Comparison of ENCODE assay signal across 9 cellular contexts in the genomic region with DNA sequence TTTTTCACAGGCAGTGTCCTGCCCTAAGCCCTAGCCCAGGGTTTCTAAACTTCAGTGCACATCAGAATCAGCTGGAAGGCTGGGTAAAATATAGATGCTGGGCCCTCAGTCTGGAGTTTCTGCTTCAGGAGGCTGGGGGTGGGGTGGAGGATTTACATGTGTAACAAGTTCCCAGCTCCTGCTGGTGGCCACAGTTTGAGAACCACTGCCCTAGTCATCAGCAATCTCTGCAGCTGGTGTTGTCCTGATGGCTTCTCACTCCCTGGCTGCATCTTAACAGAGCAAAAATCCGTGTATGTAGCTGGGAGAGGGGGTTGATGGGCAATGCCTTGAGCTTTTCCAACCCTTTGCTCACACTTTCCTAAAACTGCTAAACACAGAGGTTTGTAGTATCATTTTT.
DNase-seq lines count a peak whose midpoint lies in the region; ATAC-seq, FAIRE-seq and TF ChIP-seq lines count a peak whose summit lies in the region.
"Had no signal": no experiment of that assay in that cellular context is flagged by ENCODE, and none has a peak within 500 bp of the region (broad histone marks: within the 10 kb centered on the region; RNA-seq: fewer than 3 reads in every experiment).

No MANE protein-coding gene starts in this region.

- TF ChIP-seq POLR2A in gastrocnemius medialis (IDR thresholded peaks at IDR 0.05) (no peak), GM12891 (IDR thresholded peaks at IDR 0.05; ENCODE audit: low read depth, low read length) (no peak)

- no peak overlapping the region for H3K4me3 ChIP-seq in astrocyte of the cerebellum (ENCODE audit: low read depth, low read length)
- H3K4me3 ChIP-seq in left ventricle myocardium inferior: peak overlapping the region; percentile 48
- H3K4me3 ChIP-seq in gastrocnemius medialis: peak overlapping the region in 2 of 4 donors; percentile 27 to 45

- intact Hi-C loops in left ventricle myocardium inferior (cut with micrococcal nuclease): loop anchor here (5.0 kb wide), 3 partner anchors 118 to 248 kb away; no protein-coding TSS in a partner anchor
- intact Hi-C loops in gastrocnemius medialis (cut with DNase I; ENCODE audit: low total_unique reads): loop anchor here (2.0 to 10.0 kb wide), 4 partner anchors 116 to 1276 kb away; partner anchors contain the start of genes ENTREP1 and SMC5

- H3K36me3 ChIP-seq in left ventricle myocardium inferior (no peaks in the 10 kb centered on the region), gastrocnemius medialis (no peaks in the 10 kb centered on the region)

- H3K27me3 ChIP-seq in left ventricle myocardium inferior (ENCODE audit: low read depth): no peaks in the 10 kb centered on the region
- H3K27me3 ChIP-seq in gastrocnemius medialis: no peaks in the 10 kb centered on the region

- in situ Hi-C loops in astrocyte of the cerebellum (cut with HindIII; ENCODE audit: low sequenced_read_pairs): no loop called here
- in situ Hi-C loops in gastrocnemius medialis (cut with MboI; ENCODE audit: low sequenced_read_pairs in 4 of 4): loop anchor here (5.0 to 25.0 kb wide), 8 partner anchors 118 to 1213 kb away; no protein-coding TSS in a partner anchor

- H3K9me3 ChIP-seq in left ventricle myocardium inferior (replicated peaks) (no peaks in the 10 kb centered on the region), gastrocnemius medialis (no peaks in the 10 kb centered on the region)

- no peak for TF ChIP-seq CTCF in astrocyte of the cerebellum (IDR thresholded peaks at IDR 0.05; ENCODE audit: low read depth, low read length, missing control alignments)
- no peak for TF ChIP-seq CTCF in left ventricle myocardium inferior (IDR thresholded peaks at IDR 0.05; ENCODE audit: borderline replicate concordance)
- no peak for TF ChIP-seq CTCF in gastrocnemius medialis (IDR thresholded peaks at IDR 0.05 in 4 of 5, conservative IDR thresholded peaks at IDR 0.05 in 1 of 5)

- ATAC-seq in gastrocnemius medialis: peak; percentile 11

- FAIRE-seq in GM12891 (lab: Jason Lieb, UNC): no peak
- FAIRE-seq: islet of Langerhans had no signal

- H3K4me1 ChIP-seq in left ventricle myocardium inferior (peaks cover 33% of the 10 kb centered on the region), gastrocnemius medialis (peaks cover 25 to 31% of the 10 kb centered on the region in 2 donors)

- DNase-seq in GM04503 (ENCODE audit: low read depth): peak; percentile 36
- peak; percentile 33 for DNase-seq in astrocyte of the cerebellum (ENCODE audit: low read depth)
- DNase-seq in left ventricle myocardium inferior: peak; percentile 44
- DNase-seq in gastrocnemius medialis: peak; percentile 41 to 55
- DNase-seq in GM12891 (ENCODE audit: insufficient read length, low spot score): no peak
- no peak for DNase-seq in HT-29 (ENCODE audit: low spot score)
- no peak for DNase-seq in AML-193 (lab: John Stamatoyannopoulos, UW)
- DNase-seq in NCI-H2029 treated with DMSO at 0.1 percent for 48 hours (lab: John Stamatoyannopoulos, UW): no peak

- H3K27ac ChIP-seq in left ventricle myocardium inferior (replicated peaks) (peak overlapping the region; percentile 95), gastrocnemius medialis (peak overlapping the region; percentile 86 to 96 (median 88))

TF ChIP-seq in GM12891, 5 proteins besides CTCF, POLR2A, EP300 and RAD21:
- no peak for TF ChIP-seq SPI1 (IDR thresholded peaks at IDR 0.05; ENCODE audit: low read depth, low read length)
- TF ChIP-seq PAX5 (IDR thresholded peaks at IDR 0.05; ENCODE audit: insufficient read depth, low read length, severe bottlenecking): no peak
- TF ChIP-seq TAF1 (IDR thresholded peaks at IDR 0.05; ENCODE audit: low read depth, low read length): no peak
- no peak for TF ChIP-seq POLR2AphosphoS5 (IDR thresholded peaks at IDR 0.05; ENCODE audit: low read depth, low read length)
- TF ChIP-seq POU2F2 (IDR thresholded peaks at IDR 0.05; ENCODE audit: low read depth, low read length): no peak

Comparison
In these comparisons a context has a peak if more than half of its experiments do, and no peak if none do; other contexts are left out.
1. DNase-seq: peak in GM04503 (single experiment), astrocyte of the cerebellum (single experiment), left ventricle myocardium inferior (single experiment) and gastrocnemius medialis (2 of 2); none in GM12891 (single experiment), HT-29 (single experiment), AML-193 (0 of 2) and NCI-H2029 treated with DMSO at 0.1 percent for 48 hours (single experiment).